In genomic region chr12:47757840-47758583, GRCh38 we compare ENCODE assay signal across 9 cellular contexts. TPM values are rescaled to one million over a fixed set of nuclear protein-coding genes. Genes with fewer than 3 reads are reported as not detected.
DNase-seq lines count a peak whose midpoint lies in the region; ATAC-seq and TF ChIP-seq lines count a peak whose summit lies in the region.
"Had no signal": no experiment of that assay in that cellular context is flagged by ENCODE, and none has a peak within 500 bp of the region (broad histone marks: within the 10 kb centered on the region; RNA-seq: fewer than 3 reads in every experiment).

No MANE protein-coding gene starts in this region.

- H3K36me3 ChIP-seq in mesenchymal stem cell (ENCODE audit: control insufficient read depth in 1 of 2, insufficient read depth in 2 of 2, low read depth in 1 of 2, low read length in 2 of 2): peaks cover 0 to 15% of the 10 kb centered on the region in 2 experiments
- H3K36me3 ChIP-seq in upper lobe of left lung: no peaks in the 10 kb centered on the region

- peak overlapping the region; percentile 18 to 65 for H2BK12ac ChIP-seq in mesenchymal stem cell (ENCODE audit: low read length in 2 of 2)

- H3K9me3 Mint-ChIP-seq in activated T-cell treated with anti-CD3 and anti-CD28 coated beads, Interleukin-2, amount 50 U/mL, for 24 hours: no peaks in the 10 kb centered on the region
- no peaks in the 10 kb centered on the region for H3K9me3 Mint-ChIP-seq in dendritic cell treated with granulocyte-macrophage colony-stimulating factor and Interleukin-4, amounts not matched to agents 40 ng/mL and 50 ng/mL, for 4 days

- peak overlapping the region; percentile 61 for H2BK5ac ChIP-seq in mesenchymal stem cell (ENCODE audit: low read depth, low read length, poor library complexity, severe bottlenecking)

- WGBS in mesenchymal stem cell: 49% methylated on average over 20 of the region's 20 CpGs
- WGBS in upper lobe of left lung, 2 donors: 14 to 21% methylated on average over 8 to 20 of the region's 20 CpGs

- H2AFZ ChIP-seq in mesenchymal stem cell (ENCODE audit: low read depth, low read length): peak overlapping the region; percentile 21

- peak overlapping the region in 1 of 2 experiments; percentile 77 for H3K14ac ChIP-seq in mesenchymal stem cell (ENCODE audit: low read length in 2 of 2)

- peak overlapping the region; percentile 90 for H3K9ac ChIP-seq in mesenchymal stem cell (ENCODE audit: low read length)

- H3K27ac ChIP-seq in mesenchymal stem cell (ENCODE audit: low read length, poor library complexity, severe bottlenecking) (peak overlapping the region; percentile 74), upper lobe of left lung (peak overlapping the region; percentile 80 to 90 (median 86))

- H3K4me1 ChIP-seq in mesenchymal stem cell (ENCODE audit: control insufficient read depth, insufficient read depth, low read depth, low read length): peaks cover 52% of the 10 kb centered on the region
- peaks cover 60 to 66% (median 62%) of the 10 kb centered on the region in 4 donors for H3K4me1 ChIP-seq in upper lobe of left lung

- peak overlapping the region; percentile 92 for H3K4me2 ChIP-seq in mesenchymal stem cell (ENCODE audit: low read length, poor library complexity, severe bottlenecking)

- H2BK120ac ChIP-seq in mesenchymal stem cell (ENCODE audit: low read depth, low read length): no peak overlapping the region

- no peaks in the 10 kb centered on the region for H3K27me3 Mint-ChIP-seq in activated T-cell treated with anti-CD3 and anti-CD28 coated beads, Interleukin-2, amount 50 U/mL, for 24 hours
- H3K27me3 Mint-ChIP-seq in dendritic cell treated with granulocyte-macrophage colony-stimulating factor and Interleukin-4, amounts not matched to agents 40 ng/mL and 50 ng/mL, for 4 days: peaks cover 27% of the 10 kb centered on the region

- no peak overlapping the region for H2BK15ac ChIP-seq in mesenchymal stem cell (ENCODE audit: low read depth, poor library complexity, severe bottlenecking)

- H3K27ac Mint-ChIP-seq in activated T-cell treated with anti-CD3 and anti-CD28 coated beads, Interleukin-2, amount 50 U/mL, for 24 hours: peak overlapping the region; percentile 31
- peak overlapping the region; percentile 75 for H3K27ac Mint-ChIP-seq in dendritic cell treated with granulocyte-macrophage colony-stimulating factor and Interleukin-4, amounts not matched to agents 40 ng/mL and 50 ng/mL, for 4 days

- peak overlapping the region; percentile 38 for H3K4me3 Mint-ChIP-seq in activated T-cell treated with anti-CD3 and anti-CD28 coated beads, Interleukin-2, amount 50 U/mL, for 24 hours
- H3K4me3 Mint-ChIP-seq in dendritic cell treated with granulocyte-macrophage colony-stimulating factor and Interleukin-4, amounts not matched to agents 40 ng/mL and 50 ng/mL, for 4 days: peak overlapping the region; percentile 79

- no peak for DNase-seq in activated T-cell treated with anti-CD3 and anti-CD28 coated beads, Interleukin-2, amount 50 U/mL, for 24 hours
- DNase-seq in activated T-cell treated with anti-CD3 and anti-CD28 coated beads for 4 hours: no peak
- DNase-seq in mesenchymal stem cell: no peak
- DNase-seq in upper lobe of left lung: peak; percentile 67 to 72
- DNase-seq in NCI-H1105 (lab: John Stamatoyannopoulos, UW): no peak
- no peak for DNase-seq in ecto neural progenitor cell (ENCODE audit: low spot score)

- TF ChIP-seq CTCF in upper lobe of left lung (IDR thresholded peaks at IDR 0.05): no peak

- peak overlapping the region in 1 of 2 experiments; percentile 46 for H3K23ac ChIP-seq in mesenchymal stem cell (ENCODE audit: low read length in 2 of 2)

- no peak for TF ChIP-seq POLR2A in upper lobe of left lung (IDR thresholded peaks at IDR 0.05)

- TF ChIP-seq EP300 in upper lobe of left lung (IDR thresholded peaks at IDR 0.05): no peak

- intact Hi-C loops in dendritic cell treated with granulocyte-macrophage colony-stimulating factor and Interleukin-4, amounts not matched to agents 40 ng/mL and 50 ng/mL, for 4 days (cut with micrococcal nuclease): loop anchor here (2.0 to 5.0 kb wide), 2 partner anchors 21 to 106 kb away; no protein-coding TSS in a partner anchor

- H3K4me3 ChIP-seq in mesenchymal stem cell (ENCODE audit: insufficient read depth in 1 of 2, low read depth in 1 of 2, low read length in 2 of 2) (peak overlapping the region; percentile 63 to 85), upper lobe of left lung (peak overlapping the region; percentile 38 to 73 (median 60))

- peak overlapping the region; percentile 52 to 67 for H3K18ac ChIP-seq in mesenchymal stem cell (ENCODE audit: low read depth in 1 of 2, low read length in 2 of 2)

- H3K4ac ChIP-seq in mesenchymal stem cell (ENCODE audit: low read depth in 1 of 2, low read length in 2 of 2): peak overlapping the region; percentile 25 to 32

- H3K9me3 ChIP-seq in mesenchymal stem cell (ENCODE audit: control insufficient read depth, low read length) (no peaks in the 10 kb centered on the region), upper lobe of left lung (no peaks in the 10 kb centered on the region)

- H4K8ac ChIP-seq in mesenchymal stem cell (ENCODE audit: low read length): peak overlapping the region; percentile 78

- H3K79me1 ChIP-seq in mesenchymal stem cell (replicated peaks; ENCODE audit: low read length, poor library complexity, severe bottlenecking): peaks cover 14% of the 10 kb centered on the region

- H3K36me3 Mint-ChIP-seq in activated T-cell treated with anti-CD3 and anti-CD28 coated beads, Interleukin-2, amount 50 U/mL, for 24 hours (ENCODE audit: low read depth): no peaks in the 10 kb centered on the region
- no peaks in the 10 kb centered on the region for H3K36me3 Mint-ChIP-seq in dendritic cell treated with granulocyte-macrophage colony-stimulating factor and Interleukin-4, amounts not matched to agents 40 ng/mL and 50 ng/mL, for 4 days (ENCODE audit: low read depth)

- H3K27me3 ChIP-seq in mesenchymal stem cell (ENCODE audit: control insufficient read depth in 1 of 2, insufficient read depth in 1 of 2, low read length in 2 of 2) (no peaks in the 10 kb centered on the region), upper lobe of left lung (no peaks in the 10 kb centered on the region)

- H2AK5ac ChIP-seq in mesenchymal stem cell (ENCODE audit: low read length, severe bottlenecking): peak overlapping the region; percentile 37

- H4K91ac ChIP-seq in mesenchymal stem cell (ENCODE audit: low read length): peak overlapping the region; percentile 81

- peak; percentile 32 to 38 for ATAC-seq in upper lobe of left lung (ENCODE audit: low FRiP score in 2 of 2)
- ATAC-seq in HG02870 (IDR thresholded peaks at IDR 0.05; ENCODE audit: unreplicated experiment): no peak

- peaks cover 44% of the 10 kb centered on the region for H3K4me1 Mint-ChIP-seq in activated T-cell treated with anti-CD3 and anti-CD28 coated beads, Interleukin-2, amount 50 U/mL, for 24 hours (ENCODE audit: low read depth)
- H3K4me1 Mint-ChIP-seq in dendritic cell treated with granulocyte-macrophage colony-stimulating factor and Interleukin-4, amounts not matched to agents 40 ng/mL and 50 ng/mL, for 4 days (ENCODE audit: low read depth): peaks cover 46% of the 10 kb centered on the region

RNA-seq across cellular contexts. Expression of gene RAPGEF3, which starts 0.7 kb away (rescaled TPM):
- polyA plus RNA-seq in mesenchymal stem cell (2013, experiment 1 of 2): 1.2 TPM
- polyA plus RNA-seq in mesenchymal stem cell (2013, experiment 2 of 2): 1.2 TPM
- 10 to 100 TPM; 19.0 to 94.0 (median 52.1) TPM for total RNA-seq in upper lobe of left lung

RNA-seq across cellular contexts. Expression of gene SLC48A1, which starts 15.0 kb away (rescaled TPM):
- polyA plus RNA-seq in mesenchymal stem cell (2013, experiment 1 of 2): 8.4 TPM
- polyA plus RNA-seq in mesenchymal stem cell (2013, experiment 2 of 2): 8.3 TPM
- total RNA-seq in upper lobe of left lung: 10 to 100 TPM; 26.5 to 36.5 (median 33.9) TPM

RNA-seq across cellular contexts. Expression of gene ENDOU, which starts 32.7 kb away (rescaled TPM):
- polyA plus RNA-seq in mesenchymal stem cell (2013, experiment 1 of 2): not detected
- not detected for polyA plus RNA-seq in mesenchymal stem cell (2013, experiment 2 of 2)
- total RNA-seq in upper lobe of left lung: 1 to 10 TPM in 2 of 6 donors, under 1 TPM in 2, not detected in 2; 0.14 to 2.1 (median 0.83) TPM
- total RNA-seq: myocyte had no signal

RNA-seq across cellular contexts. Expression of gene RPAP3, which starts 52.2 kb away (rescaled TPM):
- polyA plus RNA-seq in mesenchymal stem cell (2013, experiment 1 of 2): 28.1 TPM
- polyA plus RNA-seq in mesenchymal stem cell (2013, experiment 2 of 2): 30.9 TPM
- total RNA-seq in upper lobe of left lung: 10 to 100 TPM in 5 of 6 donors, 1 to 10 TPM in 1; 6.5 to 28.0 (median 16.4) TPM

Comparison
In these comparisons a context has a peak if more than half of its experiments do, and no peak if none do; other contexts are left out.
1. DNase-seq: peak in upper lobe of left lung (2 of 2); none in activated T-cell treated with anti-CD3 and anti-CD28 coated beads, Interleukin-2, amount 50 U/mL, for 24 hours (single experiment), activated T-cell treated with anti-CD3 and anti-CD28 coated beads for 4 hours (single experiment), mesenchymal stem cell (single experiment), NCI-H1105 (single experiment) and ecto neural progenitor cell (single experiment).